18 cellular contexts compared by ENCODE assay signal in the genomic region with DNA sequence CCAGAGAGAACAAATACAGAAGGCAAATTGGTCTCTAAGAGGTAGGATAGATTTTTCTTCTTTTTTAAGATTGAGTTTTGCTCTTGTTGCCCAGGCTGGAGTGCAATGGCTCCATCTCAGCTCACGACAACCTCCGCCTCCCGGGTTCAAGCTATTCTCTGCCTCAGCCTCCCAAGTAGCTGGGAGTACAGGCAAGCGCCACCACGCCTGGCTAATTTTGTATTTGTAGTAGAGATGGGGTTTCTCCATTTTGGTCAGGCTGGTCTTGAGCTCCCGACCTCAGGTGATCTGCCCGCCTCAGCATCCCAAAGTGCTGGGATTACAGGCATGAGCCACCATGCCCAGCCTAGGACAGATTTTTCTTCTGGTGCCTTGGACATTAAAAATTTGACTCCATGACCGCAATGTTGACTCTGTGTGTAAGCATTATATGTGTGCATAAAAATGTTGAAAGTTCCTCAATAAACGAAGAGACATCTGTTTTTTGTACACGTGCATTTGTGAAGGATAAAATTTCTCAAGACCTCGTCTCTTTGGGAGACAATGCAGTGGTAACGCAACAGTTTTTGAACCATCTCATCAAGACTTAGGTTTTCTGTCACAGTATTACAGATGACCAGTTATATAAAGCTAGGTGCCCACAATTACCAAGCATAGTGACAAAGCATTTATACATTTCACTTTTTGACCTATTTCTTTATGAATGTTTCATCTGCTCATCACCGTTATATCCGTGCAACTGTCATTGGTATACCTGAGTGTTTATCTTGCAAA.
"Had no signal": no experiment of that assay in that cellular context is flagged by ENCODE, and none has a peak within 500 bp of the region (broad histone marks: within the 10 kb centered on the region; RNA-seq: fewer than 3 reads in every experiment).

No MANE protein-coding gene starts in this region.

- H3K27ac ChIP-seq: breast epithelium, gastrocnemius medialis, lower lobe of right lung, spleen, thyroid gland had no signal

- H3K9me3 ChIP-seq: breast epithelium, gastrocnemius medialis, lower lobe of right lung, spleen, thyroid gland had no signal

- H3K4me1 Mint-ChIP-seq: mesothelial cell of epicardium, nephron had no signal

- H3K4me3 Mint-ChIP-seq: activated T-helper 1 cell treated with anti-CD3 and anti-CD28 coated beads, Interleukin-12 subunit alpha, Interleukin-12 subunit beta, Interleukin-2, Interleukin-4 antibody, amounts not matched to agents 30 ng/mL and 10 ng/mL and 1 ng/mL, durations not matched to agents 14 hours and 24 hours and 36 hours; mesothelial cell of epicardium; nephron; stimulated activated naive B cell treated with anti-CD40 and anti-IgM and Interleukin-4, amounts not matched to agents 10 μg/mL and 1 μg/mL and 100 μg/mL, for 72 hours; T-cell had no signal

- ATAC-seq: esophagus mucosa; gastrocnemius medialis; lower lobe of right lung; stimulated activated naive B cell treated with anti-CD40 and anti-IgM and Interleukin-4, amounts not matched to agents 10 μg/mL and 1 μg/mL and 100 μg/mL, for 72 hours; T-cell had no signal

- H3K4me1 ChIP-seq: breast epithelium, lower lobe of right lung, spleen, thyroid gland had no signal

- DNase-seq: activated CD4-positive, CD25-positive, alpha-beta regulatory T cell; activated naive CD4-positive, alpha-beta T cell; cortex of kidney; gastrocnemius medialis; head of caudate nucleus; lower lobe of right lung; nucleus accumbens; spleen; stimulated activated CD4-positive, alpha-beta T cell treated with anti-CD3 and anti-CD28 coated beads, Interleukin-4, amount 100 ng/mL, for 4 hours; stimulated activated naive B cell treated with anti-CD40 and anti-IgM and Interleukin-4, amounts not matched to agents 10 μg/mL and 1 μg/mL and 100 μg/mL, for 72 hours; T-cell; T-helper 9 cell; thyroid gland had no signal

- H3K27me3 Mint-ChIP-seq: stimulated activated naive B cell treated with anti-CD40 and anti-IgM and Interleukin-4, amounts not matched to agents 10 μg/mL and 1 μg/mL and 100 μg/mL, for 72 hours; T-cell had no signal

- H3K27ac Mint-ChIP-seq: activated T-helper 1 cell treated with anti-CD3 and anti-CD28 coated beads, Interleukin-12 subunit alpha, Interleukin-12 subunit beta, Interleukin-2, Interleukin-4 antibody, amounts not matched to agents 30 ng/mL and 10 ng/mL and 1 ng/mL, durations not matched to agents 14 hours and 24 hours and 36 hours; mesothelial cell of epicardium; nephron; stimulated activated naive B cell treated with anti-CD40 and anti-IgM and Interleukin-4, amounts not matched to agents 10 μg/mL and 1 μg/mL and 100 μg/mL, for 72 hours; T-cell had no signal

- H3K9me3 Mint-ChIP-seq: activated T-helper 1 cell treated with anti-CD3 and anti-CD28 coated beads, Interleukin-12 subunit alpha, Interleukin-12 subunit beta, Interleukin-2, Interleukin-4 antibody, amounts not matched to agents 30 ng/mL and 10 ng/mL and 1 ng/mL, durations not matched to agents 14 hours and 24 hours and 36 hours; stimulated activated naive B cell treated with anti-CD40 and anti-IgM and Interleukin-4, amounts not matched to agents 10 μg/mL and 1 μg/mL and 100 μg/mL, for 72 hours; T-cell had no signal

- H3K27me3 ChIP-seq: breast epithelium, gastrocnemius medialis, spleen, thyroid gland had no signal
